Comparison of ENCODE assay signal across 22 cellular contexts in the genomic region with DNA sequence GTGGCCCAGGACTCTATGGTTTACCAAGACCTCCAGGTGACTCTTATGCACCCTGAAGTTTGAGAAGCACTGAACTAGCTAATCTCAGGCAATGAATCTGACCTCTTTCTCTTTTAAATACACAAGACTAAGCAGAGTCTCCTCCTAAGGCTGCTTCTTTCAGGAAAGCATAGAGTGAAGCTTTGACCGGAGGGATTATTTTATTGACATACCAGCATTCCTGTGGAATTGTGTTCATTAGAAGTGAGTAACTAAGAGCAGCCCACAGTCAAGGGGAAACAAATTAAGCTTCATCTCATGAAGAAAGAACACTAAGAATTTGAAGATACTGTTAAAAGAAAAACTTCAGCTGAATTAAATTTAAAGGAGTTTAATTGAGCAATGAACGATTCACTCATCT.
A peak's percentile ranks its signal among the peaks of the same experiment; 100 is the strongest.
DNase-seq lines count a peak whose midpoint lies in the region; ATAC-seq and TF ChIP-seq lines count a peak whose summit lies in the region.
"Had no signal": no experiment of that assay in that cellular context is flagged by ENCODE, and none has a peak within 500 bp of the region (broad histone marks: within the 10 kb centered on the region; RNA-seq: fewer than 3 reads in every experiment).

No MANE protein-coding gene starts in this region.

- DNase-seq in EL, result peak; percentile 60
- peak; percentile 68 for DNase-seq in RPMI7951 (ENCODE audit: low read depth)
- DNase-seq in fibroblast of villous mesenchyme (ENCODE audit: low read depth), result peak; percentile 49
- DNase-seq in NCI-H446 treated with DMSO at 0.1 percent for 48 hours (lab: John Stamatoyannopoulos, UW), result no peak
- DNase-seq in activated T-cell treated with anti-CD3 and anti-CD28 coated beads, Interleukin-2, amount 50 U/mL, for 48 hours, result no peak
- DNase-seq in thyroid gland, result no peak
- DNase-seq: C1 segment of cervical spinal cord; Calu3; CD8-positive, alpha-beta T cell; DMS153; H7; KG1; NCI-H1092 treated with DMSO at 0.1 percent for 48 hours; NCI-H146; NCI-H2029 treated with DMSO at 0.1 percent for 48 hours; NCI-H2171; NCI-H345; NCI-H526; Right ventricle myocardium superior had no signal

- H3K9me3 ChIP-seq in thyroid gland, result no peaks in the 10 kb centered on the region

- no peak for TF ChIP-seq POLR2A in thyroid gland (IDR thresholded peaks at IDR 0.05)

- WGBS in thyroid gland, 2 donors, result 87 to 88% methylated on average over 2 of the region's 2 CpGs

- intact Hi-C loops in thyroid gland (cut with DNase I), result no loop called here

- ATAC-seq in HG03025 (IDR thresholded peaks at IDR 0.05; ENCODE audit: low FRiP score, unreplicated experiment), result no peak
- ATAC-seq: CD8-positive, alpha-beta T cell; GM12878 had no signal

- H3K27ac ChIP-seq in thyroid gland, result no peak overlapping the region
- H3K27ac ChIP-seq: HL-60 had no signal

- TF ChIP-seq CTCF in fibroblast of villous mesenchyme (IDR thresholded peaks at IDR 0.05; ENCODE audit: insufficient read depth, low read depth, low read length) (no peak), thyroid gland (IDR thresholded peaks at IDR 0.05) (no peak)

- H3K4me3 ChIP-seq in fibroblast of villous mesenchyme (ENCODE audit: low read depth, low read length) (no peak overlapping the region), thyroid gland (replicated peaks in 1 of 3) (no peak overlapping the region)
- H3K4me3 ChIP-seq: GM12878 had no signal

- no peaks in the 10 kb centered on the region for H3K27me3 ChIP-seq in thyroid gland

- no peaks in the 10 kb centered on the region for H3K36me3 ChIP-seq in thyroid gland

- no peaks in the 10 kb centered on the region for H3K4me1 ChIP-seq in thyroid gland

Comparison
In these comparisons a context has a peak if more than half of its experiments do, and no peak if none do; other contexts are left out.
1. DNase-seq: peak in EL (single experiment), RPMI7951 (single experiment) and fibroblast of villous mesenchyme (single experiment); none in NCI-H446 treated with DMSO at 0.1 percent for 48 hours (single experiment), activated T-cell treated with anti-CD3 and anti-CD28 coated beads, Interleukin-2, amount 50 U/mL, for 48 hours (0 of 2) and thyroid gland (0 of 2).